ENCODE assay signal across 1 cellular context in genomic region chr20:47501483-47502270, GRCh38.
TF ChIP-seq lines count a peak whose summit lies in the region.

Gene NCOA3 (plus strand): TSS chr20:47501887. CDS start chr20:47622248, 120,361 bp downstream.

TF ChIP-seq in HepG2, 621 proteins besides CTCF, POLR2A, EP300 and RAD21 (continued from another document and continues in another):
- TF ChIP-seq ZNF280B (CRISPR knock-in tag; IDR thresholded peaks at IDR 0.05; ENCODE audit: borderline replicate concordance) (peak; percentile 85), RXRA (CRISPR knock-in tag; IDR thresholded peaks at IDR 0.05) (peak; percentile 93), ZNF609 (CRISPR knock-in tag; IDR thresholded peaks at IDR 0.05; ENCODE audit: borderline replicate concordance) (peak; percentile 89), SMAD9 (CRISPR knock-in tag; IDR thresholded peaks at IDR 0.05) (peak; percentile 88), ZFP36L2 (CRISPR knock-in tag; IDR thresholded peaks at IDR 0.05) (no peak; the same call in 1 of the 2 replicates), ZNF101 (CRISPR knock-in tag; IDR thresholded peaks at IDR 0.05; ENCODE audit: borderline replicate concordance, low read depth) (peak; percentile 25; the same call in 1 of the 2 replicates), PCBP2 (optimal IDR thresholded peaks at IDR 0.05; ENCODE audit: low read depth, low read length, poor library complexity, severe bottlenecking) (no peak), CC2D1A (CRISPR knock-in tag; IDR thresholded peaks at IDR 0.05) (peak; percentile 99), ZBTB49 (CRISPR knock-in tag; IDR thresholded peaks at IDR 0.05; ENCODE audit: borderline replicate concordance) (0 out of 2 replicates have a peak, but pooled peaks have one; percentile 23), HNRNPLL (IDR thresholded peaks at IDR 0.05; ENCODE audit: low read depth, low read length, poor library complexity, severe bottlenecking) (peak; percentile 96), NCOA5 (CRISPR knock-in tag; IDR thresholded peaks at IDR 0.05) (no peak), ZNF230 (CRISPR knock-in tag; IDR thresholded peaks at IDR 0.05) (peak; percentile 84), ZSCAN31 (CRISPR knock-in tag; IDR thresholded peaks at IDR 0.05; ENCODE audit: low read depth) (peak; percentile 99), ZNF292 (CRISPR knock-in tag; IDR thresholded peaks at IDR 0.05; ENCODE audit: borderline replicate concordance, low read depth) (peak; percentile 96), ZNF142 (CRISPR knock-in tag; IDR thresholded peaks at IDR 0.05) (peak; percentile 89; the same call in 1 of the 2 replicates), SIN3A (IDR thresholded peaks at IDR 0.05; ENCODE audit: borderline replicate concordance, low read depth, low read length) (peak; percentile 96), CERS6 (CRISPR knock-in tag; IDR thresholded peaks at IDR 0.05) (no peak), THYN1 (CRISPR knock-in tag; IDR thresholded peaks at IDR 0.05; ENCODE audit: borderline replicate concordance, low read depth) (no peak), CBFB (CRISPR knock-in tag; IDR thresholded peaks at IDR 0.05) (peak; percentile 93), ZNF703 (CRISPR knock-in tag; IDR thresholded peaks at IDR 0.05; ENCODE audit: borderline replicate concordance) (peak; percentile 83; the same call in 1 of the 2 replicates), HHEX (CRISPR knock-in tag; IDR thresholded peaks at IDR 0.05) (no peak), ZNF75D (CRISPR knock-in tag; IDR thresholded peaks at IDR 0.05; ENCODE audit: borderline replicate concordance) (no peak; the same call in 1 of the 2 replicates), MLLT10 (CRISPR knock-in tag; IDR thresholded peaks at IDR 0.05) (no peak)
- TF ChIP-seq, protein P1, sequence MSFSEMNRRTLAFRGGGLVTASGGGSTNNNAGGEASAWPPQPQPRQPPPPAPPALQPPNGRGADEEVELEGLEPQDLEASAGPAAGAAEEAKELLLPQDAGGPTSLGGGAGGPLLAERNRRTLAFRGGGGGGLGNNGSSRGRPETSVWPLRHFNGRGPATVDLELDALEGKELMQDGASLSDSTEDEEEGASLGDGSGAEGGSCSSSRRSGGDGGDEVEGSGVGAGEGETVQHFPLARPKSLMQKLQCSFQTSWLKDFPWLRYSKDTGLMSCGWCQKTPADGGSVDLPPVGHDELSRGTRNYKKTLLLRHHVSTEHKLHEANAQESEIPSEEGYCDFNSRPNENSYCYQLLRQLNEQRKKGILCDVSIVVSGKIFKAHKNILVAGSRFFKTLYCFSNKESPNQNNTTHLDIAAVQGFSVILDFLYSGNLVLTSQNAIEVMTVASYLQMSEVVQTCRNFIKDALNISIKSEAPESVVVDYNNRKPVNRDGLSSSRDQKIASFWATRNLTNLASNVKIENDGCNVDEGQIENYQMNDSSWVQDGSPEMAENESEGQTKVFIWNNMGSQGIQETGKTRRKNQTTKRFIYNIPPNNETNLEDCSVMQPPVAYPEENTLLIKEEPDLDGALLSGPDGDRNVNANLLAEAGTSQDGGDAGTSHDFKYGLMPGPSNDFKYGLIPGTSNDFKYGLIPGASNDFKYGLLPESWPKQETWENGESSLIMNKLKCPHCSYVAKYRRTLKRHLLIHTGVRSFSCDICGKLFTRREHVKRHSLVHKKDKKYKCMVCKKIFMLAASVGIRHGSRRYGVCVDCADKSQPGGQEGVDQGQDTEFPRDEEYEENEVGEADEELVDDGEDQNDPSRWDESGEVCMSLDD (CRISPR knock-in tag; IDR thresholded peaks at IDR 0.05; ENCODE audit: borderline replicate concordance) = peak; percentile 43
- TF ChIP-seq, protein P2, sequence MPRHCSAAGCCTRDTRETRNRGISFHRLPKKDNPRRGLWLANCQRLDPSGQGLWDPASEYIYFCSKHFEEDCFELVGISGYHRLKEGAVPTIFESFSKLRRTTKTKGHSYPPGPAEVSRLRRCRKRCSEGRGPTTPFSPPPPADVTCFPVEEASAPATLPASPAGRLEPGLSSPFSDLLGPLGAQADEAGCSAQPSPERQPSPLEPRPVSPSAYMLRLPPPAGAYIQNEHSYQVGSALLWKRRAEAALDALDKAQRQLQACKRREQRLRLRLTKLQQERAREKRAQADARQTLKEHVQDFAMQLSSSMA (CRISPR knock-in tag; IDR thresholded peaks at IDR 0.05) = peak; percentile 87
- TF ChIP-seq, protein P3, sequence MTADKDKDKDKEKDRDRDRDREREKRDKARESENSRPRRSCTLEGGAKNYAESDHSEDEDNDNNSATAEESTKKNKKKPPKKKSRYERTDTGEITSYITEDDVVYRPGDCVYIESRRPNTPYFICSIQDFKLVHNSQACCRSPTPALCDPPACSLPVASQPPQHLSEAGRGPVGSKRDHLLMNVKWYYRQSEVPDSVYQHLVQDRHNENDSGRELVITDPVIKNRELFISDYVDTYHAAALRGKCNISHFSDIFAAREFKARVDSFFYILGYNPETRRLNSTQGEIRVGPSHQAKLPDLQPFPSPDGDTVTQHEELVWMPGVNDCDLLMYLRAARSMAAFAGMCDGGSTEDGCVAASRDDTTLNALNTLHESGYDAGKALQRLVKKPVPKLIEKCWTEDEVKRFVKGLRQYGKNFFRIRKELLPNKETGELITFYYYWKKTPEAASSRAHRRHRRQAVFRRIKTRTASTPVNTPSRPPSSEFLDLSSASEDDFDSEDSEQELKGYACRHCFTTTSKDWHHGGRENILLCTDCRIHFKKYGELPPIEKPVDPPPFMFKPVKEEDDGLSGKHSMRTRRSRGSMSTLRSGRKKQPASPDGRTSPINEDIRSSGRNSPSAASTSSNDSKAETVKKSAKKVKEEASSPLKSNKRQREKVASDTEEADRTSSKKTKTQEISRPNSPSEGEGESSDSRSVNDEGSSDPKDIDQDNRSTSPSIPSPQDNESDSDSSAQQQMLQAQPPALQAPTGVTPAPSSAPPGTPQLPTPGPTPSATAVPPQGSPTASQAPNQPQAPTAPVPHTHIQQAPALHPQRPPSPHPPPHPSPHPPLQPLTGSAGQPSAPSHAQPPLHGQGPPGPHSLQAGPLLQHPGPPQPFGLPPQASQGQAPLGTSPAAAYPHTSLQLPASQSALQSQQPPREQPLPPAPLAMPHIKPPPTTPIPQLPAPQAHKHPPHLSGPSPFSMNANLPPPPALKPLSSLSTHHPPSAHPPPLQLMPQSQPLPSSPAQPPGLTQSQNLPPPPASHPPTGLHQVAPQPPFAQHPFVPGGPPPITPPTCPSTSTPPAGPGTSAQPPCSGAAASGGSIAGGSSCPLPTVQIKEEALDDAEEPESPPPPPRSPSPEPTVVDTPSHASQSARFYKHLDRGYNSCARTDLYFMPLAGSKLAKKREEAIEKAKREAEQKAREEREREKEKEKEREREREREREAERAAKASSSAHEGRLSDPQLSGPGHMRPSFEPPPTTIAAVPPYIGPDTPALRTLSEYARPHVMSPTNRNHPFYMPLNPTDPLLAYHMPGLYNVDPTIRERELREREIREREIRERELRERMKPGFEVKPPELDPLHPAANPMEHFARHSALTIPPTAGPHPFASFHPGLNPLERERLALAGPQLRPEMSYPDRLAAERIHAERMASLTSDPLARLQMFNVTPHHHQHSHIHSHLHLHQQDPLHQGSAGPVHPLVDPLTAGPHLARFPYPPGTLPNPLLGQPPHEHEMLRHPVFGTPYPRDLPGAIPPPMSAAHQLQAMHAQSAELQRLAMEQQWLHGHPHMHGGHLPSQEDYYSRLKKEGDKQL (CRISPR knock-in tag; IDR thresholded peaks at IDR 0.05; ENCODE audit: low read depth) = peak; percentile 75
